ENCODE assay signal across 8 cellular contexts in the genomic region with DNA sequence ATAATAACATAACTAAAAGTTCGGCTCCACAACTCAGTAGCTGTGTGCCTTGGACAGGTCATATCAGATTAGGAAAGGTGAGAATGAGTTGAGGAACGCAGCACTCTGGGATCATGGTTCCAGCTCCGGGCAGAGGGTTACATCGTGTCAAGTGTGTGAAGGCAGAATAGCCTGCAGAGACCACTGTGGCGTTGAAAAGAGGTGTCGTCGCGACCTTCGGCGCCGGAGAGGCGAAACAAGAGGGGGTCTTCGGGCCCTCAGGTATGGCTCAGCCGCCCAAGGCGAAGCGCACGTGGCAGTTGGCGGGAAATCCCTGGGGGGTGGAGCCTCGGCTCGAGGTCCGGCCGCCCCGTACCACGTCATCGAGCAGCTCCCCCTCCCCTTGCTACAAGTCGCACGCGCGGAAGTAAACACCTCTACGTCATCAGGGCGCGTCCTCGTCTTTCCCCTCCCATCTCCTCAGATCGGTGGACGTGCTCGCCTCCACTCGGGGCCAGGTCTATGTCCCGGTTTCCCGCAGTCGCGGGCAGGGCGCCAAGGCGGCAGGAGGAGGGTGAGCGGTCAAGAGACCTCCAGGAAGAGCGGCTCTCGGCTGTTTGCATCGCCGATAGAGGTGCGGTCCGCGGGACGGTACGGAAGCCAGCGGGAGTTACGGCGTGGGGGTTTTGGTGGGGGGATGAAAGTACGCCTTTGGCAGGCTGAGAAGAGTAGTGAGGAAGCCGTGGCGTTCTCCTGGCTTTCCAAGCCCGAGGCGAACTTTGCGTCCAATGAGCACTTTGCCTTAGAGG. TPM values are rescaled to one million over a fixed set of nuclear protein-coding genes. Genes with fewer than 3 reads are reported as not detected.
DNase-seq lines count a peak whose midpoint lies in the region; ATAC-seq and TF ChIP-seq lines count a peak whose summit lies in the region.

A gene with protein sequence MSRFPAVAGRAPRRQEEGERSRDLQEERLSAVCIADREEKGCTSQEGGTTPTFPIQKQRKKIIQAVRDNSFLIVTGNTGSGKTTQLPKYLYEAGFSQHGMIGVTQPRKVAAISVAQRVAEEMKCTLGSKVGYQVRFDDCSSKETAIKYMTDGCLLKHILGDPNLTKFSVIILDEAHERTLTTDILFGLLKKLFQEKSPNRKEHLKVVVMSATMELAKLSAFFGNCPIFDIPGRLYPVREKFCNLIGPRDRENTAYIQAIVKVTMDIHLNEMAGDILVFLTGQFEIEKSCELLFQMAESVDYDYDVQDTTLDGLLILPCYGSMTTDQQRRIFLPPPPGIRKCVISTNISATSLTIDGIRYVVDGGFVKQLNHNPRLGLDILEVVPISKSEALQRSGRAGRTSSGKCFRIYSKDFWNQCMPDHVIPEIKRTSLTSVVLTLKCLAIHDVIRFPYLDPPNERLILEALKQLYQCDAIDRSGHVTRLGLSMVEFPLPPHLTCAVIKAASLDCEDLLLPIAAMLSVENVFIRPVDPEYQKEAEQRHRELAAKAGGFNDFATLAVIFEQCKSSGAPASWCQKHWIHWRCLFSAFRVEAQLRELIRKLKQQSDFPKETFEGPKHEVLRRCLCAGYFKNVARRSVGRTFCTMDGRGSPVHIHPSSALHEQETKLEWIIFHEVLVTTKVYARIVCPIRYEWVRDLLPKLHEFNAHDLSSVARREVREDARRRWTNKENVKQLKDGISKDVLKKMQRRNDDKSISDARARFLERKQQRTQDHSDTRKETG (plus strand): TSS at position 440 of the 788 bp plus-strand sequence. CDS start 62 bp downstream, at position 502.

- H3K4me3 ChIP-seq in GM23248 (peak within 1 kb of the TSS; percentile 100), fibroblast of mammary gland (ENCODE audit: control insufficient read depth, low read depth, low read length) (peak within 1 kb of the TSS; percentile 100)

- CTCF ChIA-PET in RWPE1 (lab: Yijun Ruan, JAX) = interaction anchor here (0.6 to 0.7 kb wide), 3 partner anchors 42 to 1448 kb away, joined by 3 to 7 read pairs (median 4); no protein-coding TSS in a partner anchor

- no peaks in the 10 kb centered on the region for H3K9me2 ChIP-seq in GM23248 (ENCODE audit: insufficient read depth)

- no peaks in the 10 kb centered on the region for H3K9me3 ChIP-seq in GM23248 (ENCODE audit: low read depth)

- H3K4me1 Mint-ChIP-seq in activated T-helper 17 cell treated with anti-CD3 and anti-CD28 coated beads, Interleukin-2, amount 50 U/mL, for 72 hours = peaks cover 6% of the 10 kb centered on the region
- peaks cover 12 to 28% (median 24%) of the 10 kb centered on the region in 4 donors for H3K4me1 Mint-ChIP-seq in naive thymus-derived CD8-positive, alpha-beta T cell
- peaks cover 7 to 28% of the 10 kb centered on the region in 2 donors for H3K4me1 Mint-ChIP-seq in stimulated activated naive B cell treated with anti-CD40 and anti-IgM and Interleukin-4, amounts not matched to agents 10 μg/mL and 1 μg/mL and 100 μg/mL, for 72 hours

- 11% methylated on average over 54 to 62 of the region's 62 CpGs for WGBS in GM23248 (ENCODE audit: low coverage in 1 of 2, low lambda C conversion rate in 2 of 2, missing lambda C conversion rate in 2 of 2), 2 experiments

- DNase-seq in DMS53 (lab: John Stamatoyannopoulos, UW) = peak; percentile 96
- peak; percentile 98 for DNase-seq in GM23248
- peak; percentile 91 for DNase-seq in LoVo (ENCODE audit: low spot score)
- peak; percentile 96 for DNase-seq in RWPE1 (ENCODE audit: low spot score)
- peak; percentile 95 for DNase-seq in fibroblast of mammary gland (ENCODE audit: low read depth)
- DNase-seq in naive thymus-derived CD8-positive, alpha-beta T cell = peak; percentile 87 to 97 (median 94)
- peak; percentile 93 for DNase-seq in stimulated activated naive B cell treated with anti-CD40 and anti-IgM and Interleukin-4, amounts not matched to agents 10 μg/mL and 1 μg/mL and 100 μg/mL, for 72 hours

- peak within 1 kb of the TSS; percentile 74 for H3K4me2 ChIP-seq in GM23248 (ENCODE audit: unreplicated experiment)

- POLR2A ChIA-PET in RWPE1 (lab: Yijun Ruan, JAX; ENCODE audit: low non-redundant PET) = interaction anchor here (0.7 kb wide), 1 partner anchor 116 kb away, joined by 5 read pairs; no protein-coding TSS in a partner anchor
- POLR2A ChIA-PET in naive thymus-derived CD8-positive, alpha-beta T cell (lab: Charles Lee) = interaction anchor here (0.8 to 3.5 kb wide), 4 partner anchors 54 to 399 kb away, joined by 3 to 29 read pairs (median 6); partner anchors contain the start of genes CLTC, PTRH2, RNFT1 and RPS6KB1

- peaks cover 33% of the 10 kb centered on the region for H3K36me3 Mint-ChIP-seq in activated T-helper 17 cell treated with anti-CD3 and anti-CD28 coated beads, Interleukin-2, amount 50 U/mL, for 72 hours (ENCODE audit: low read depth)
- H3K36me3 Mint-ChIP-seq in naive thymus-derived CD8-positive, alpha-beta T cell = peaks cover 0 to 13% (median 4%) of the 10 kb centered on the region in 3 donors
- H3K36me3 Mint-ChIP-seq in stimulated activated naive B cell treated with anti-CD40 and anti-IgM and Interleukin-4, amounts not matched to agents 10 μg/mL and 1 μg/mL and 100 μg/mL, for 72 hours = peaks cover 4 to 6% of the 10 kb centered on the region in 2 donors

- no peak for TF ChIP-seq CTCF in RWPE1 (conservative IDR thresholded peaks at IDR 0.05; ENCODE audit: low read depth)
- no peak for TF ChIP-seq CTCF in fibroblast of mammary gland (conservative IDR thresholded peaks at IDR 0.05; ENCODE audit: control insufficient read depth, insufficient read depth, low read depth, low read length)

- peaks cover 31% of the 10 kb centered on the region for H3K79me2 ChIP-seq in GM23248 (ENCODE audit: insufficient read depth)

- no peaks in the 10 kb centered on the region for H3K27me3 ChIP-seq in GM23248 (replicated peaks; ENCODE audit: insufficient read depth)

- H2AFZ ChIP-seq in GM23248 = peak within 1 kb of the TSS; percentile 99

- H3K27me3 Mint-ChIP-seq in activated T-helper 17 cell treated with anti-CD3 and anti-CD28 coated beads, Interleukin-2, amount 50 U/mL, for 72 hours = no peaks in the 10 kb centered on the region
- H3K27me3 Mint-ChIP-seq in naive thymus-derived CD8-positive, alpha-beta T cell = no peaks in the 10 kb centered on the region
- H3K27me3 Mint-ChIP-seq in stimulated activated naive B cell treated with anti-CD40 and anti-IgM and Interleukin-4, amounts not matched to agents 10 μg/mL and 1 μg/mL and 100 μg/mL, for 72 hours = no peaks in the 10 kb centered on the region

- no peaks in the 10 kb centered on the region for H3K36me3 ChIP-seq in GM23248 (ENCODE audit: low read depth)

- H3K27ac Mint-ChIP-seq in activated T-helper 17 cell treated with anti-CD3 and anti-CD28 coated beads, Interleukin-2, amount 50 U/mL, for 72 hours = peak within 1 kb of the TSS; percentile 100
- peak within 1 kb of the TSS; percentile 98 to 100 (median 100) for H3K27ac Mint-ChIP-seq in naive thymus-derived CD8-positive, alpha-beta T cell
- peak within 1 kb of the TSS; percentile 99 for H3K27ac Mint-ChIP-seq in stimulated activated naive B cell treated with anti-CD40 and anti-IgM and Interleukin-4, amounts not matched to agents 10 μg/mL and 1 μg/mL and 100 μg/mL, for 72 hours

- peaks cover 7% of the 10 kb centered on the region for H3K9me3 Mint-ChIP-seq in activated T-helper 17 cell treated with anti-CD3 and anti-CD28 coated beads, Interleukin-2, amount 50 U/mL, for 72 hours
- H3K9me3 Mint-ChIP-seq in naive thymus-derived CD8-positive, alpha-beta T cell = no peaks in the 10 kb centered on the region
- H3K9me3 Mint-ChIP-seq in stimulated activated naive B cell treated with anti-CD40 and anti-IgM and Interleukin-4, amounts not matched to agents 10 μg/mL and 1 μg/mL and 100 μg/mL, for 72 hours = peaks cover 0 to 2% of the 10 kb centered on the region in 2 donors

- H3F3A ChIP-seq in GM23248 (ENCODE audit: insufficient read depth) = peaks cover 7% of the 10 kb centered on the region

- H3K4me1 ChIP-seq in GM23248 (ENCODE audit: insufficient read depth) = peaks cover 5% of the 10 kb centered on the region

- H3K27ac ChIP-seq in GM23248 (peak within 1 kb of the TSS; percentile 73), RWPE1 (peak within 1 kb of the TSS; percentile 81)

- H4K20me1 ChIP-seq in GM23248 (ENCODE audit: insufficient read depth) = no peaks in the 10 kb centered on the region

- peak within 1 kb of the TSS; percentile 100 for H3K4me3 Mint-ChIP-seq in activated T-helper 17 cell treated with anti-CD3 and anti-CD28 coated beads, Interleukin-2, amount 50 U/mL, for 72 hours
- H3K4me3 Mint-ChIP-seq in naive thymus-derived CD8-positive, alpha-beta T cell = peak within 1 kb of the TSS; percentile 97 to 100 (median 100)
- H3K4me3 Mint-ChIP-seq in stimulated activated naive B cell treated with anti-CD40 and anti-IgM and Interleukin-4, amounts not matched to agents 10 μg/mL and 1 μg/mL and 100 μg/mL, for 72 hours = peak within 1 kb of the TSS; percentile 99 to 100

- in situ Hi-C loops in GM23248 (cut with MboI) = no loop called here

- peak within 1 kb of the TSS; percentile 92 for H3K9ac ChIP-seq in GM23248

- ATAC-seq in activated T-helper 17 cell treated with anti-CD3 and anti-CD28 coated beads, Interleukin-2, amount 50 U/mL, for 72 hours (replicated peaks) = peak; percentile 95
- ATAC-seq in naive thymus-derived CD8-positive, alpha-beta T cell = peak; percentile 84 to 87
- ATAC-seq in stimulated activated naive B cell treated with anti-CD40 and anti-IgM and Interleukin-4, amounts not matched to agents 10 μg/mL and 1 μg/mL and 100 μg/mL, for 72 hours (replicated peaks) = peak; percentile 95 to 96

RNA-seq across cellular contexts. Expression of the gene that starts here (rescaled TPM):
- total RNA-seq in GM23248 (2014; rRNA removed; shearing (Covaris generic)) = 68.5 and 76.1 TPM in 2 replicates
- 17.9 and 18.9 TPM in 2 replicates for polyA plus RNA-seq in GM23248 (2016; fragmentation: Nextera tagmentation; extraction: Ambion mirVana)
- 10 to 100 TPM; 23.0 to 44.8 TPM for total RNA-seq in activated T-helper 17 cell treated with anti-CD3 and anti-CD28 coated beads, Interleukin-2, amount 50 U/mL, for 72 hours
- 10 to 100 TPM; 33.8 to 34.8 TPM for total RNA-seq in naive thymus-derived CD8-positive, alpha-beta T cell
- polyA plus RNA-seq in naive thymus-derived CD8-positive, alpha-beta T cell = 10 to 100 TPM; 23.6 to 25.9 (median 24.0) TPM

Comparison
In these comparisons a context has a peak if more than half of its experiments do, and no peak if none do; other contexts are left out.
1. Peak in every context shown above with its lines: DNase-seq, ATAC-seq, H3K4me3 ChIP-seq and H3K27ac ChIP-seq.